8 cellular contexts compared by ENCODE assay signal in genomic region chr5:102223542-102224444, GRCh38.
A peak's percentile ranks its signal among the peaks of the same experiment; 100 is the strongest.
DNase-seq lines count a peak whose midpoint lies in the region; ATAC-seq, FAIRE-seq and TF ChIP-seq lines count a peak whose summit lies in the region.

No MANE protein-coding gene starts in this region.

- H3K4me1 ChIP-seq in PC-3 (ENCODE audit: insufficient read depth, low read length) = no peaks in the 10 kb centered on the region
- H3K4me1 ChIP-seq in upper lobe of right lung = no peaks in the 10 kb centered on the region

- no peak for TF ChIP-seq POLR2A in GM12892 (IDR thresholded peaks at IDR 0.05; ENCODE audit: low read depth, low read length)

- peak; percentile 95 for TF ChIP-seq CTCF in PC-3 (conservative IDR thresholded peaks at IDR 0.05; ENCODE audit: low read depth, low read length)
- TF ChIP-seq CTCF in foreskin fibroblast (IDR thresholded peaks at IDR 0.05; ENCODE audit: low read depth, low read length) = peak; percentile 43
- TF ChIP-seq CTCF in upper lobe of right lung (IDR thresholded peaks at IDR 0.05) = peak; percentile 63

- peaks cover 25% of the 10 kb centered on the region; the same call in 1 of the 2 replicates for H3K27me3 ChIP-seq in PC-3 (ENCODE audit: low read length)
- no peaks in the 10 kb centered on the region for H3K27me3 ChIP-seq in upper lobe of right lung

- no peak overlapping the region for H2AFZ ChIP-seq in PC-3 (ENCODE audit: low read length)

- DNase-seq in ACHN = peak; percentile 62
- DNase-seq in GM12892 (ENCODE audit: insufficient read length) = no peak
- DNase-seq in PC-3 = peak; percentile 88
- DNase-seq in foreskin fibroblast = peak; percentile 0 to 29
- no peak for DNase-seq in upper lobe of right lung
- no peak for DNase-seq in amygdala (lab: John Stamatoyannopoulos, UW)

- intact Hi-C loops in PC-3 (cut with micrococcal nuclease) = loop anchor here (2.0 to 5.0 kb wide), 2 partner anchors 246 to 281 kb away; no protein-coding TSS in a partner anchor
- intact Hi-C loops in upper lobe of right lung (cut with DNase I) = no loop called here

- no peaks in the 10 kb centered on the region for H3K9me2 ChIP-seq in PC-3 (replicated peaks; ENCODE audit: low read length)

- H4K20me1 ChIP-seq in PC-3 (ENCODE audit: low read length) = no peaks in the 10 kb centered on the region

- H3K9me3 ChIP-seq in PC-3 (ENCODE audit: low read length) = peaks cover 7% of the 10 kb centered on the region; the same call in 1 of the 2 replicates
- H3K9me3 ChIP-seq in upper lobe of right lung = peaks cover 5% of the 10 kb centered on the region

- H3K79me2 ChIP-seq in PC-3 (ENCODE audit: low read length) = no peaks in the 10 kb centered on the region

- in situ Hi-C loops in ACHN (cut with HindIII; ENCODE audit: low pct_ligation_motif_present, low pct_unique_long_range_greater_than_20kb, low sequenced_read_pairs) = no loop called here

- no peak overlapping the region for H3K9ac ChIP-seq in PC-3 (ENCODE audit: low read length)

- peak; percentile 9 for FAIRE-seq in GM12892 (lab: Jason Lieb, UNC)

- H3K4me3 ChIP-seq in PC-3 (ENCODE audit: low read length) = no peak overlapping the region
- H3K4me3 ChIP-seq in foreskin fibroblast (ENCODE audit: low read depth in 1 of 2, low read length in 2 of 2) = no peak overlapping the region
- no peak overlapping the region for H3K4me3 ChIP-seq in upper lobe of right lung

- H3K36me3 ChIP-seq in PC-3 (ENCODE audit: low read depth, low read length) = no peaks in the 10 kb centered on the region
- no peaks in the 10 kb centered on the region for H3K36me3 ChIP-seq in upper lobe of right lung

- CTCF ChIA-PET in PC-3 (lab: Charles Lee) = no interaction called here

- no peak overlapping the region for H3K27ac ChIP-seq in PC-3 (ENCODE audit: low read length)
- no peak overlapping the region for H3K27ac ChIP-seq in upper lobe of right lung

- POLR2A ChIA-PET in PC-3 (lab: Charles Lee; ENCODE audit: unreplicated experiment) = no interaction called here

- ATAC-seq in HG03354 (IDR thresholded peaks at IDR 0.05; ENCODE audit: poor library complexity, severe bottlenecking, unreplicated experiment) = peak; percentile 80
- peak; percentile 42; the same call in 1 of the 2 replicates for ATAC-seq in PC-3
- ATAC-seq in upper lobe of right lung = no peak
- ATAC-seq in GM21737 (IDR thresholded peaks at IDR 0.05; ENCODE audit: unreplicated experiment) = no peak

- H3K4me2 ChIP-seq in PC-3 (ENCODE audit: low read length) = no peak overlapping the region

- no TSS peak for BruUV-seq in PC-3 (replicated peaks; lab: Mats Ljungman, UMichigan)

- no peaks in the 10 kb centered on the region for H3F3A ChIP-seq in PC-3 (ENCODE audit: low read length, unreplicated experiment)

Comparison
In these comparisons a context has a peak if more than half of its experiments do, and no peak if none do; other contexts are left out.
1. DNase-seq: peak in ACHN (single experiment), PC-3 (single experiment) and foreskin fibroblast (2 of 2); none in GM12892 (single experiment), upper lobe of right lung (single experiment) and amygdala (0 of 56).
2. ATAC-seq: peak in HG03354 (single experiment) and PC-3 (single experiment); none in upper lobe of right lung (single experiment) and GM21737 (single experiment).
3. CTCF ChIP-seq: peak in every context shown above with its lines; median percentile 95 in PC-3; 63 in upper lobe of right lung; 43 in foreskin fibroblast.